In genomic region chr1:245512980-245513578, GRCh38 we compare ENCODE assay signal across 10 cellular contexts.
DNase-seq lines count a peak whose midpoint lies in the region; ATAC-seq, FAIRE-seq and TF ChIP-seq lines count a peak whose summit lies in the region.
"Had no signal": no experiment of that assay in that cellular context is flagged by ENCODE, and none has a peak within 500 bp of the region (broad histone marks: within the 10 kb centered on the region; RNA-seq: fewer than 3 reads in every experiment).

No MANE protein-coding gene starts in this region.

- H3K4me3 Mint-ChIP-seq in natural killer cell (peak overlapping the region; percentile 28), T-helper 17 cell (no peak overlapping the region)
- H3K4me3 Mint-ChIP-seq in natural killer cell treated with Interleukin-12 subunit alpha and Interleukin-12 subunit beta and Interleukin-15 and Interleukin-18, amount 100 ng/mL, for 72 hours = no peak overlapping the region

- FAIRE-seq in urothelium cell line (lab: Jason Lieb, UNC) = no peak

- H3K9me3 ChIP-seq in T-helper 17 cell (ENCODE audit: control insufficient read depth, low read length, poor library complexity, severe bottlenecking) = no peaks in the 10 kb centered on the region
- H3K9me3 ChIP-seq: HAP-1 had no signal

- TF ChIP-seq CTCF in natural killer cell (IDR thresholded peaks at IDR 0.05) (no peak), fibroblast of mammary gland (conservative IDR thresholded peaks at IDR 0.05; ENCODE audit: control insufficient read depth, insufficient read depth, low read depth, low read length) (peak; percentile 29)

- H3K4me1 Mint-ChIP-seq in natural killer cell = peaks cover 4 to 9% of the 10 kb centered on the region in 2 donors
- peaks cover 0 to 3% of the 10 kb centered on the region in 2 donors for H3K4me1 Mint-ChIP-seq in natural killer cell treated with Interleukin-12 subunit alpha and Interleukin-12 subunit beta and Interleukin-15 and Interleukin-18, amount 100 ng/mL, for 72 hours (ENCODE audit: low read depth in 2 of 2)
- H3K4me1 Mint-ChIP-seq in T-helper 17 cell = no peaks in the 10 kb centered on the region

- H3K27me3 Mint-ChIP-seq in natural killer cell (ENCODE audit: low read depth in 2 of 2) (peaks cover 6 to 13% of the 10 kb centered on the region in 2 donors), T-helper 17 cell (peaks cover 36% of the 10 kb centered on the region)
- peaks cover 7 to 13% of the 10 kb centered on the region in 2 donors for H3K27me3 Mint-ChIP-seq in natural killer cell treated with Interleukin-12 subunit alpha and Interleukin-12 subunit beta and Interleukin-15 and Interleukin-18, amount 100 ng/mL, for 72 hours

- H3K27ac Mint-ChIP-seq in natural killer cell = no peak overlapping the region
- H3K27ac Mint-ChIP-seq in natural killer cell treated with Interleukin-12 subunit alpha and Interleukin-12 subunit beta and Interleukin-15 and Interleukin-18, amount 100 ng/mL, for 72 hours = no peak overlapping the region
- no peak overlapping the region for H3K27ac Mint-ChIP-seq in T-helper 17 cell

- DNase-seq in natural killer cell (no peak), NCI-H345 treated with DMSO at 0.1 percent for 48 hours (lab: John Stamatoyannopoulos, UW; ENCODE audit: unreplicated experiment) (peak; percentile 29), fibroblast of mammary gland (ENCODE audit: low read depth) (peak; percentile 29), urothelium cell line (ENCODE audit: low spot score) (peak; percentile 73), T-helper 17 cell (no peak)
- no peak for DNase-seq in natural killer cell treated with Interleukin-12 subunit alpha and Interleukin-12 subunit beta and Interleukin-15 and Interleukin-18, amount 100 ng/mL, for 72 hours (ENCODE audit: low spot score)
- DNase-seq: DND-41 had no signal

- H3K4me3 ChIP-seq in fibroblast of mammary gland (ENCODE audit: control insufficient read depth, low read depth, low read length) = peak overlapping the region; percentile 23
- H3K4me3 ChIP-seq: HAP-1 had no signal

- ATAC-seq in natural killer cell (peak; percentile 66 to 83 (median 83)), HG02763 (IDR thresholded peaks at IDR 0.05; ENCODE audit: unreplicated experiment) (no peak), HG03135 (IDR thresholded peaks at IDR 0.05; ENCODE audit: unreplicated experiment) (no peak), T-helper 17 cell (no peak)
- no peak for ATAC-seq in natural killer cell treated with Interleukin-12 subunit alpha and Interleukin-12 subunit beta and Interleukin-15 and Interleukin-18, amount 100 ng/mL, for 72 hours

- intact Hi-C loops in natural killer cell (cut with micrococcal nuclease) = no loop called here

- H3K36me3 Mint-ChIP-seq in natural killer cell (no peaks in the 10 kb centered on the region), T-helper 17 cell (ENCODE audit: low read depth) (peaks cover 3% of the 10 kb centered on the region)
- H3K36me3 Mint-ChIP-seq in natural killer cell treated with Interleukin-12 subunit alpha and Interleukin-12 subunit beta and Interleukin-15 and Interleukin-18, amount 100 ng/mL, for 72 hours = no peaks in the 10 kb centered on the region

- H3K9me3 Mint-ChIP-seq in natural killer cell = peaks cover 0 to 2% of the 10 kb centered on the region in 2 donors
- no peaks in the 10 kb centered on the region for H3K9me3 Mint-ChIP-seq in natural killer cell treated with Interleukin-12 subunit alpha and Interleukin-12 subunit beta and Interleukin-15 and Interleukin-18, amount 100 ng/mL, for 72 hours

Comparison
In these comparisons a context has a peak if more than half of its experiments do, and no peak if none do; other contexts are left out.
1. ATAC-seq: peak in natural killer cell (3 of 3); none in natural killer cell treated with Interleukin-12 subunit alpha and Interleukin-12 subunit beta and Interleukin-15 and Interleukin-18, amount 100 ng/mL, for 72 hours (0 of 2), HG02763 (single experiment), HG03135 (single experiment) and T-helper 17 cell (single experiment).
2. DNase-seq: peak in NCI-H345 treated with DMSO at 0.1 percent for 48 hours (single experiment), fibroblast of mammary gland (single experiment) and urothelium cell line (single experiment); none in natural killer cell (single experiment), natural killer cell treated with Interleukin-12 subunit alpha and Interleukin-12 subunit beta and Interleukin-15 and Interleukin-18, amount 100 ng/mL, for 72 hours (single experiment) and T-helper 17 cell (0 of 3).